Comparison of ENCODE assay signal across 11 cellular contexts in genomic region chr5:111453747-111454146, GRCh38. TPM values are rescaled to one million over a fixed set of nuclear protein-coding genes. Genes with fewer than 3 reads are reported as not detected.
DNase-seq lines count a peak whose midpoint lies in the region; ATAC-seq and TF ChIP-seq lines count a peak whose summit lies in the region.
"Had no signal": no experiment of that assay in that cellular context is flagged by ENCODE, and none has a peak within 500 bp of the region (broad histone marks: within the 10 kb centered on the region; RNA-seq: fewer than 3 reads in every experiment).

No MANE protein-coding gene starts in this region.

- H3K79me1 ChIP-seq in mesendoderm (ENCODE audit: low read length): no peaks in the 10 kb centered on the region

- H3K79me2 ChIP-seq in mesendoderm (ENCODE audit: control insufficient read depth, insufficient read depth, low read length): no peaks in the 10 kb centered on the region

- H3K4me3 ChIP-seq in CD8-positive, alpha-beta T cell (ENCODE audit: low read depth, low read length): no peak overlapping the region
- H3K4me3 ChIP-seq in mesendoderm (ENCODE audit: low read length): no peak overlapping the region
- H3K4me3 ChIP-seq: adrenal gland, spleen had no signal

- H3K4me1 Mint-ChIP-seq in CD8-positive, alpha-beta T cell (ENCODE audit: low read depth): peaks cover 19% of the 10 kb centered on the region
- H3K4me1 Mint-ChIP-seq: stimulated activated memory B cell treated with anti-CD40 and anti-IgM and Interleukin-4, amounts not matched to agents 10 μg/mL and 1 μg/mL and 100 μg/mL, for 72 hours had no signal

- no peak overlapping the region for H2BK120ac ChIP-seq in mesendoderm (ENCODE audit: low read depth, low read length)

- no peak overlapping the region for H2BK15ac ChIP-seq in mesendoderm (replicated peaks; ENCODE audit: low read depth)

- no peak overlapping the region for H4K8ac ChIP-seq in mesendoderm (ENCODE audit: low read depth, low read length)

- no peak for DNase-seq in CD8-positive, alpha-beta T cell
- DNase-seq in HK-2 (ENCODE audit: unreplicated experiment) (peak; percentile 27), amniotic epithelial cell (ENCODE audit: low read depth) (peak; percentile 88), mesendoderm (peak; percentile 14), GM19240 (ENCODE audit: insufficient read length, low spot score) (no peak), midbrain (lab: John Stamatoyannopoulos, UW) (no peak), hippocampal formation (lab: John Stamatoyannopoulos, UW) (no peak)
- DNase-seq in activated CD8-positive, alpha-beta memory T cell treated with anti-CD3 and anti-CD28 coated beads, Interleukin-2, amount 50 U/mL, for 4 hours: no peak
- DNase-seq: adrenal gland, spleen had no signal

- no peak overlapping the region for H2BK5ac ChIP-seq in mesendoderm (ENCODE audit: low read length)

- POLR2A ChIA-PET in CD8-positive, alpha-beta T cell (lab: Charles Lee): interaction anchor here (0.6 kb wide), 1 partner anchor 311 kb away, joined by 3 read pairs; no protein-coding TSS in a partner anchor

- CTCF ChIA-PET in CD8-positive, alpha-beta T cell (lab: Charles Lee): interaction anchor here (1.3 kb wide), 1 partner anchor 175 kb away, joined by 3 read pairs; no protein-coding TSS in a partner anchor

- TF ChIP-seq CTCF in CD8-positive, alpha-beta T cell (IDR thresholded peaks at IDR 0.05): no peak

- no peak overlapping the region for H3K4ac ChIP-seq in mesendoderm (ENCODE audit: low read depth, low read length)

- H3K4me2 ChIP-seq in mesendoderm (ENCODE audit: low read length): no peak overlapping the region

- H3K27me3 ChIP-seq in CD8-positive, alpha-beta T cell (ENCODE audit: insufficient read depth, low read length): no peaks in the 10 kb centered on the region
- no peaks in the 10 kb centered on the region for H3K27me3 ChIP-seq in mesendoderm (ENCODE audit: insufficient read depth, low read length, poor library complexity)
- H3K27me3 ChIP-seq: adrenal gland, spleen had no signal

- intact Hi-C loops in CD8-positive, alpha-beta T cell (cut with DNase I, micrococcal nuclease): no loop called here

- H3K56ac ChIP-seq in mesendoderm (ENCODE audit: low read length): no peak overlapping the region

- no peak overlapping the region for H3K23ac ChIP-seq in mesendoderm (ENCODE audit: low read length)

- no peaks in the 10 kb centered on the region for H3K9me3 ChIP-seq in CD8-positive, alpha-beta T cell (ENCODE audit: low read length)
- H3K9me3 ChIP-seq: adrenal gland, spleen had no signal

- H3K27ac Mint-ChIP-seq in CD8-positive, alpha-beta T cell: peak overlapping the region; percentile 50
- H3K27ac Mint-ChIP-seq: stimulated activated memory B cell treated with anti-CD40 and anti-IgM and Interleukin-4, amounts not matched to agents 10 μg/mL and 1 μg/mL and 100 μg/mL, for 72 hours had no signal

- no peak overlapping the region for H3K4me3 Mint-ChIP-seq in CD8-positive, alpha-beta T cell
- H3K4me3 Mint-ChIP-seq: stimulated activated memory B cell treated with anti-CD40 and anti-IgM and Interleukin-4, amounts not matched to agents 10 μg/mL and 1 μg/mL and 100 μg/mL, for 72 hours had no signal

- no peak overlapping the region for H3K18ac ChIP-seq in mesendoderm (ENCODE audit: low read length)

- H3K36me3 ChIP-seq in CD8-positive, alpha-beta T cell (ENCODE audit: insufficient read depth, low read length): peaks cover 13% of the 10 kb centered on the region
- no peaks in the 10 kb centered on the region for H3K36me3 ChIP-seq in mesendoderm (ENCODE audit: control insufficient read depth, insufficient read depth, low read length)
- H3K36me3 ChIP-seq: adrenal gland, spleen had no signal

- no peak for ATAC-seq in CD8-positive, alpha-beta T cell
- ATAC-seq: stimulated activated memory B cell treated with anti-CD40 and anti-IgM and Interleukin-4, amounts not matched to agents 10 μg/mL and 1 μg/mL and 100 μg/mL, for 72 hours had no signal

- no peaks in the 10 kb centered on the region for H3K4me1 ChIP-seq in CD8-positive, alpha-beta T cell (ENCODE audit: insufficient read depth, low read length)
- no peaks in the 10 kb centered on the region for H3K4me1 ChIP-seq in mesendoderm (ENCODE audit: control insufficient read depth, low read depth, low read length)

- H3K9me3 Mint-ChIP-seq in CD8-positive, alpha-beta T cell: no peaks in the 10 kb centered on the region
- H3K9me3 Mint-ChIP-seq: stimulated activated memory B cell treated with anti-CD40 and anti-IgM and Interleukin-4, amounts not matched to agents 10 μg/mL and 1 μg/mL and 100 μg/mL, for 72 hours had no signal

- WGBS in mesendoderm (ENCODE audit: extremely low coverage, insufficient coverage, low lambda C conversion rate): no CpG with 5 or more reads among the region's 2 CpGs

- H3K27me3 Mint-ChIP-seq in CD8-positive, alpha-beta T cell (ENCODE audit: low read depth): no peaks in the 10 kb centered on the region
- H3K27me3 Mint-ChIP-seq: stimulated activated memory B cell treated with anti-CD40 and anti-IgM and Interleukin-4, amounts not matched to agents 10 μg/mL and 1 μg/mL and 100 μg/mL, for 72 hours had no signal

- no peak overlapping the region for H3K27ac ChIP-seq in CD8-positive, alpha-beta T cell (ENCODE audit: low read depth, low read length)
- H3K27ac ChIP-seq in mesendoderm (ENCODE audit: low read depth, low read length): no peak overlapping the region
- H3K27ac ChIP-seq: adrenal gland, spleen had no signal

- H3K36me3 Mint-ChIP-seq in CD8-positive, alpha-beta T cell: peaks cover 70% of the 10 kb centered on the region
- H3K36me3 Mint-ChIP-seq: stimulated activated memory B cell treated with anti-CD40 and anti-IgM and Interleukin-4, amounts not matched to agents 10 μg/mL and 1 μg/mL and 100 μg/mL, for 72 hours had no signal

- no peak overlapping the region for H3K9ac ChIP-seq in mesendoderm (ENCODE audit: low read length)

- H4K5ac ChIP-seq in mesendoderm (ENCODE audit: low read length): no peak overlapping the region

- no peak overlapping the region for H2AK5ac ChIP-seq in mesendoderm (ENCODE audit: low read length)

RNA-seq across cellular contexts. Expression of gene STARD4, which starts 58.6 kb away (rescaled TPM):
- 10 to 100 TPM; 31.7 to 32.4 TPM for total RNA-seq in CD8-positive, alpha-beta T cell
- 42.6 TPM for polyA plus RNA-seq in mesendoderm (2013, experiment 1 of 2)
- polyA plus RNA-seq in mesendoderm (2013, experiment 2 of 2): 43.4 TPM

Comparison
In these comparisons a context has a peak if more than half of its experiments do, and no peak if none do; other contexts are left out.
1. DNase-seq: peak in HK-2 (single experiment), amniotic epithelial cell (single experiment) and mesendoderm (single experiment); none in CD8-positive, alpha-beta T cell (0 of 7), GM19240 (single experiment), midbrain (single experiment), hippocampal formation (0 of 2) and activated CD8-positive, alpha-beta memory T cell treated with anti-CD3 and anti-CD28 coated beads, Interleukin-2, amount 50 U/mL, for 4 hours (single experiment).